In the genomic region with DNA sequence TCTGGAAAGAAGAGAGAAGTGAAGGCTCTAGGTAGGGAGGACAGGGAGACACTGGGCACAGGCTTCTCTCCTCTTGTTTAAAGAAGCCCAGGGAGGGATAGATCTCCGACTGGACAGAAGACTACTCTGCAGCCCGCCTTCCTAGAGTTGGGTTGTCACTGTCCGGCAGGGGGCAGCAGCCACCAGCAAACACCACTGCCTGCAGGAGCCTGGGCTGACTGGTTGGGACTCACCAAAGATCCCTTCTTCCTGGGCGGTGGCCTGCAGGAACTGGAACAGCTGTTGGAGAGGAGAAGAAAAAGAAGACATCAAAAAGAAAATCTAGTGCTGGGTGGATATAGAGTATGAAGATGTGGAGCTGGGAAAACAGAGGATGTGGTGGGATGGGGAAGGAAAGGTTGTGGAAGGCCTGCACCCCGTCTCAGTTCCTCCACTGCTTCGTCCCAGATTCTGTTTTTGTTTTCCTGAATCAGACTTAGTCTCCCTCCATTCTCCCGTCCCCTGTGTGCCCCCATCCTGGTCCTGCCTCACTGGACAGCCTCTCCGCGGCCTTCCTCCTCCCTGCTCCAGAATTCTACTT, we compare ENCODE assay signal across 8 cellular contexts. TPM values are rescaled to one million over a fixed set of nuclear protein-coding genes. Genes with fewer than 3 reads are reported as not detected.
DNase-seq lines count a peak whose midpoint lies in the region; ATAC-seq and TF ChIP-seq lines count a peak whose summit lies in the region.
"Not testable (repeated sequence)": the region's sequence is repeated elsewhere in the genome, so short reads cannot be mapped to it uniquely, and the experiment has no call there.

No MANE protein-coding gene starts in this region.

- TF ChIP-seq POLR2A in breast epithelium (IDR thresholded peaks at IDR 0.05) = not testable (repeated sequence)

- H3K27me3 ChIP-seq in BE2C, breast epithelium: not testable (repeated sequence)

- H3K9me3 ChIP-seq in BE2C, breast epithelium: not testable (repeated sequence)

- intact Hi-C loops in breast epithelium (cut with DNase I; ENCODE audit: low total_unique reads) = not testable (repeated sequence)

- ATAC-seq in GM19351 (IDR thresholded peaks at IDR 0.05; ENCODE audit: unreplicated experiment) (peak; percentile 83), HG03460 (IDR thresholded peaks at IDR 0.05; ENCODE audit: unreplicated experiment) (peak; percentile 82)

- H3K4me3 ChIP-seq in BE2C (ENCODE audit: low read depth, low read length); breast epithelium: not testable (repeated sequence)

- TF ChIP-seq CTCF in BE2C (IDR thresholded peaks at IDR 0.05; ENCODE audit: low read depth, low read length) (peak; percentile 61), breast epithelium (IDR thresholded peaks at IDR 0.05) (peak; percentile 68 to 92 (median 77))

- H3K27ac ChIP-seq in breast epithelium = not testable (repeated sequence)

- not testable (repeated sequence) for H3K4me1 ChIP-seq in BE2C, breast epithelium

- DNase-seq in BE2C = peak; percentile 69
- peak; percentile 18 to 67 for DNase-seq in NCI-H524 (lab: John Stamatoyannopoulos, UW)
- DNase-seq in activated CD4-positive, CD25-positive, alpha-beta regulatory T cell treated with anti-CD3 and anti-CD28 coated beads, Interleukin-2, amount 50 U/mL, for 72 hours = peak; percentile 69
- peak; percentile 82 to 91 for DNase-seq in breast epithelium (ENCODE audit: low spot score in 2 of 2)
- peak; percentile 88 for DNase-seq in inferior parietal cortex (ENCODE audit: extremely low spot score)
- peak; percentile 52 for DNase-seq in smooth muscle cell of the brain vasculature (ENCODE audit: low read depth, low spot score)

- not testable (repeated sequence) for H3K36me3 ChIP-seq in BE2C, breast epithelium

RNA-seq across cellular contexts. Expression of gene FAHD2A, which starts 11.6 kb away (rescaled TPM):
- 8.2 TPM for polyA plus RNA-seq in BE2C (2012; ENCODE audit: insufficient read depth, insufficient read length, low read depth)
- total RNA-seq in breast epithelium = 10 to 100 TPM; 19.3 to 50.1 (median 24.3) TPM
